Comparison of ENCODE assay signal across 8 cellular contexts in genomic region chr4:94453534-94453963, GRCh38. TPM values are rescaled to one million over a fixed set of nuclear protein-coding genes. Genes with fewer than 3 reads are reported as not detected.
DNase-seq lines count a peak whose midpoint lies in the region; ATAC-seq and TF ChIP-seq lines count a peak whose summit lies in the region.

No MANE protein-coding gene starts in this region.

- H3F3A ChIP-seq in MM.1S (ENCODE audit: insufficient read depth, low read length) (peaks cover 5% of the 10 kb centered on the region), neural progenitor cell (ENCODE audit: low read depth) (peaks cover 28% of the 10 kb centered on the region)

- H2AFZ ChIP-seq in MM.1S (ENCODE audit: low read length) = no peak overlapping the region
- no peak overlapping the region for H2AFZ ChIP-seq in neural progenitor cell (replicated peaks)

- no peak overlapping the region for H3K27ac Mint-ChIP-seq in CD8-positive, alpha-beta T cell
- no peak overlapping the region for H3K27ac Mint-ChIP-seq in endodermal cell
- H3K27ac Mint-ChIP-seq in neural progenitor cell = peak overlapping the region; percentile 98

- ATAC-seq in CD8-positive, alpha-beta T cell = no peak
- no peak for ATAC-seq in GM19452 (IDR thresholded peaks at IDR 0.05; ENCODE audit: unreplicated experiment)

- no peaks in the 10 kb centered on the region for H3K9me3 ChIP-seq in CD8-positive, alpha-beta T cell (ENCODE audit: low read length)
- no peaks in the 10 kb centered on the region for H3K9me3 ChIP-seq in MM.1S (replicated peaks; ENCODE audit: insufficient read depth, low read length)
- no peaks in the 10 kb centered on the region for H3K9me3 ChIP-seq in endodermal cell (ENCODE audit: control insufficient read depth, low read length)
- H3K9me3 ChIP-seq in neural progenitor cell (ENCODE audit: low read depth) = no peaks in the 10 kb centered on the region

- H4K20me1 ChIP-seq in MM.1S (ENCODE audit: insufficient read depth, low read length) = no peaks in the 10 kb centered on the region
- peaks cover 12% of the 10 kb centered on the region for H4K20me1 ChIP-seq in neural progenitor cell (ENCODE audit: low read depth)

- H3K4me3 Mint-ChIP-seq in CD8-positive, alpha-beta T cell = peak overlapping the region; percentile 88
- H3K4me3 Mint-ChIP-seq in endodermal cell (peak overlapping the region; percentile 89), neural progenitor cell (peak overlapping the region; percentile 93)

- H3K9me3 Mint-ChIP-seq in CD8-positive, alpha-beta T cell = no peaks in the 10 kb centered on the region
- H3K9me3 Mint-ChIP-seq in endodermal cell (no peaks in the 10 kb centered on the region), neural progenitor cell (no peaks in the 10 kb centered on the region)

- H3K4me1 ChIP-seq in CD8-positive, alpha-beta T cell (ENCODE audit: insufficient read depth, low read length) = peaks cover 14% of the 10 kb centered on the region
- H3K4me1 ChIP-seq in MM.1S (ENCODE audit: low read length) (peaks cover 4% of the 10 kb centered on the region; the same call in 1 of the 2 replicates), endodermal cell (ENCODE audit: control insufficient read depth, insufficient read depth, low read length) (no peaks in the 10 kb centered on the region), neural progenitor cell (peaks cover 39% of the 10 kb centered on the region)

- peaks cover 3% of the 10 kb centered on the region for H3K27me3 Mint-ChIP-seq in CD8-positive, alpha-beta T cell (ENCODE audit: low read depth)
- H3K27me3 Mint-ChIP-seq in endodermal cell (ENCODE audit: insufficient read depth) (no peaks in the 10 kb centered on the region), neural progenitor cell (ENCODE audit: insufficient read depth, low read depth) (peaks cover 3% of the 10 kb centered on the region)

- 0 out of 2 replicates have a peak, but pooled peaks cover 8% of the 10 kb centered on the region for H3K79me2 ChIP-seq in MM.1S (ENCODE audit: low read length)
- H3K79me2 ChIP-seq in neural progenitor cell (ENCODE audit: low read depth) = peaks cover 57% of the 10 kb centered on the region

- intact Hi-C loops in CD8-positive, alpha-beta T cell (cut with DNase I, micrococcal nuclease) = loop anchor here in 1 of 2 experiments (5.0 kb wide), 1 partner anchor 46 kb away; no protein-coding TSS in a partner anchor

- H3K9ac ChIP-seq in MM.1S (ENCODE audit: low read length) = no peak overlapping the region
- H3K9ac ChIP-seq in endodermal cell (ENCODE audit: extremely low read depth, low read length, poor library complexity, severe bottlenecking) = peak overlapping the region; percentile 80
- no peak overlapping the region for H3K9ac ChIP-seq in neural progenitor cell

- H3K9me2 ChIP-seq in MM.1S (replicated peaks; ENCODE audit: insufficient read depth, low read length) = no peaks in the 10 kb centered on the region

- peaks cover 29% of the 10 kb centered on the region for H3K4me1 Mint-ChIP-seq in CD8-positive, alpha-beta T cell (ENCODE audit: low read depth)
- H3K4me1 Mint-ChIP-seq in endodermal cell (peaks cover 42% of the 10 kb centered on the region), neural progenitor cell (peaks cover 47% of the 10 kb centered on the region)

- POLR2A ChIA-PET in CD8-positive, alpha-beta T cell (lab: Charles Lee) = interaction anchor here (0.7 kb wide), 1 partner anchor 1394 kb away, joined by 3 read pairs; no protein-coding TSS in a partner anchor

- H3K4me3 ChIP-seq in CD8-positive, alpha-beta T cell (ENCODE audit: low read depth, low read length) = no peak overlapping the region
- H3K4me3 ChIP-seq in MM.1S (ENCODE audit: low read length) (no peak overlapping the region), endodermal cell (ENCODE audit: low read length) (peak overlapping the region; percentile 85), neural progenitor cell (peak overlapping the region; percentile 96)

- H3K4me2 ChIP-seq in MM.1S (ENCODE audit: low read depth, low read length) (0 out of 2 replicates have a peak overlapping the region, but pooled peaks have one; percentile 81), neural progenitor cell (peak overlapping the region; percentile 97)

- no peaks in the 10 kb centered on the region for H3K36me3 ChIP-seq in CD8-positive, alpha-beta T cell (ENCODE audit: insufficient read depth, low read length)
- no peaks in the 10 kb centered on the region for H3K36me3 ChIP-seq in MM.1S (replicated peaks; ENCODE audit: insufficient read depth, low read length)
- H3K36me3 ChIP-seq in endodermal cell (ENCODE audit: control insufficient read depth, insufficient read depth, low read length) = peaks cover 31% of the 10 kb centered on the region
- H3K36me3 ChIP-seq in neural progenitor cell = no peaks in the 10 kb centered on the region

- H3K27ac ChIP-seq in CD8-positive, alpha-beta T cell (ENCODE audit: low read depth, low read length) = no peak overlapping the region
- H3K27ac ChIP-seq in MM.1S (ENCODE audit: low read length) (no peak overlapping the region), endodermal cell (ENCODE audit: low read depth, low read length) (no peak overlapping the region), neural progenitor cell (no peak overlapping the region)

- CTCF ChIA-PET in CD8-positive, alpha-beta T cell (lab: Charles Lee) = interaction anchor here (1.2 kb wide), 2 partner anchors 10 to 48 kb away, joined by 3 read pairs; no protein-coding TSS in a partner anchor

- TF ChIP-seq CTCF in CD8-positive, alpha-beta T cell (IDR thresholded peaks at IDR 0.05) = no peak
- TF ChIP-seq CTCF in MM.1S (IDR thresholded peaks at IDR 0.05; ENCODE audit: low read length) (no peak), endodermal cell (conservative IDR thresholded peaks at IDR 0.05) (no peak), neural progenitor cell (IDR thresholded peaks at IDR 0.05) (no peak)

- no peaks in the 10 kb centered on the region for H3K27me3 ChIP-seq in CD8-positive, alpha-beta T cell (ENCODE audit: insufficient read depth, low read length)
- H3K27me3 ChIP-seq in MM.1S (replicated peaks; ENCODE audit: insufficient read depth, low read length) (no peaks in the 10 kb centered on the region), endodermal cell (ENCODE audit: control insufficient read depth, insufficient read depth, low read length, poor library complexity, severe bottlenecking) (no peaks in the 10 kb centered on the region), neural progenitor cell (peaks cover 12% of the 10 kb centered on the region)

- no peak for DNase-seq in CD8-positive, alpha-beta T cell
- DNase-seq in MM.1S = no peak
- no peak for DNase-seq in endodermal cell
- no peak for DNase-seq in neural progenitor cell (ENCODE audit: low spot score)
- no peak for DNase-seq in NCI-H1048 (lab: John Stamatoyannopoulos, UW)
- no peak for DNase-seq in NCI-H748 treated with DMSO at 0.1 percent for 48 hours (lab: John Stamatoyannopoulos, UW)
- DNase-seq in NCI-H1105 treated with DMSO at 0.1 percent for 48 hours (lab: John Stamatoyannopoulos, UW) = no peak

- 77 to 81% methylated on average over 5 to 6 of the region's 7 CpGs for WGBS in endodermal cell (ENCODE audit: insufficient coverage in 1 of 2, insufficient read length in 1 of 2), 2 experiments

- peaks cover 15% of the 10 kb centered on the region for H3K36me3 Mint-ChIP-seq in CD8-positive, alpha-beta T cell
- peaks cover 12% of the 10 kb centered on the region for H3K36me3 Mint-ChIP-seq in endodermal cell (ENCODE audit: low read depth)
- peaks cover 7% of the 10 kb centered on the region for H3K36me3 Mint-ChIP-seq in neural progenitor cell

RNA-seq across cellular contexts. Expression of gene PDLIM5, which starts 1.8 kb away (rescaled TPM):
- total RNA-seq in CD8-positive, alpha-beta T cell = 10 to 100 TPM; 21.6 to 22.9 TPM
- total RNA-seq in endodermal cell (100 to 1,000 TPM in 1 of 2 donors, 10 to 100 TPM in 1; 91.0 to 149 TPM), neural progenitor cell (ENCODE audit: low replicate concordance) (48.6 and 68.4 TPM in 2 replicates)
- polyA plus RNA-seq in endodermal cell (2013, experiment 1 of 2) = 59.0 TPM
- polyA plus RNA-seq in endodermal cell (2013, experiment 2 of 2) = 48.0 TPM

Comparison
In these comparisons a context has a peak if more than half of its experiments do, and no peak if none do; other contexts are left out.
1. H3K4me3 ChIP-seq: peak in endodermal cell (single experiment) and neural progenitor cell (single experiment); none in CD8-positive, alpha-beta T cell (single experiment) and MM.1S (single experiment).
2. Peak in every context shown above with its lines, with median percentiles within 50 percentile points of each other: H3K4me3 Mint-ChIP-seq.